Comparison of ENCODE assay signal across 19 cellular contexts in the genomic region with DNA sequence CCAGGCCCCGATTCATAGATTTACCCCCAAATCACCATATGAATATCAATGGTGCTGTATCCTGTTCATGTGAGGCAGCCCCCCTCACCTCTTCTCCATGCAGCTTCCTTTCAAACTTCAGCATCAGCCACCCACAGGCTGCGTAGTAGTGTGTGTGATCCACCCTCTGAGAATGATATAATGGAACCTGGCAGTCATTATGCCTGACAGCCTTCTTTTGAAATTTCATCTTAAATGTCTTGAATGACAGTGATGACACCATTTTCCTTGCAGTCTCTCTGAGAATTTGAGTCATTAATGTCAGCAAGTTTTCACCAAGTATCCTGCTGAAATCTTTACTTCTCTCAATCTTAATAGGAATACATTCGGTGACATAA. TPM values are rescaled to one million over a fixed set of nuclear protein-coding genes. Genes with fewer than 3 reads are reported as not detected.
DNase-seq lines count a peak whose midpoint lies in the region; TF ChIP-seq lines count a peak whose summit lies in the region.
"Had no signal": no experiment of that assay in that cellular context is flagged by ENCODE, and none has a peak within 500 bp of the region (broad histone marks: within the 10 kb centered on the region; RNA-seq: fewer than 3 reads in every experiment).

No MANE protein-coding gene starts in this region.

- no peak overlapping the region for H3K27ac Mint-ChIP-seq in glutamatergic neuron (ENCODE audit: unreplicated experiment)

- DNase-seq in activated T-cell treated with anti-CD3 and anti-CD28 coated beads for 48 hours (ENCODE audit: low read depth) (peak; percentile 8), activated T-cell treated with anti-CD3 and anti-CD28 coated beads for 4 hours (no peak), caudate nucleus (lab: John Stamatoyannopoulos, UW) (peak in 35 of 61 donors; percentile 2 to 87 (median 28)), SHP77 treated with DMSO at 0.1 percent for 48 hours (lab: John Stamatoyannopoulos, UW) (no peak), glutamatergic neuron (no peak), DMS79 treated with DMSO at 0.1 percent for 48 hours (lab: John Stamatoyannopoulos, UW) (no peak)
- DNase-seq in stimulated activated CD8-positive, alpha-beta memory T cell treated with anti-CD3 and anti-CD28 coated beads, Interleukin-4, amount 100 ng/mL, for 48 hours, result peak; percentile 41
- DNase-seq: CD8-positive, alpha-beta memory T cell; DND-41; GDM1; NCI-H1048; NCI-H146; NCI-H2081; NCI-H510A treated with DMSO at 0.1 percent for 48 hours had no signal

- peak overlapping the region; percentile 13; the same call in 1 of the 2 replicates for H3K4me3 ChIP-seq in HUES48 (ENCODE audit: low read depth, low read length)
- H3K4me3 ChIP-seq: A549; BLaER1 treated with 17β-estradiol and CSF1 and Interleukin-3, amounts not matched to agents 10 nM and 100 nM had no signal

- H3K9me3 Mint-ChIP-seq in glutamatergic neuron (ENCODE audit: unreplicated experiment), result no peaks in the 10 kb centered on the region
- H3K9me3 Mint-ChIP-seq: CD8-positive, alpha-beta memory T cell had no signal

- H3K27ac ChIP-seq in HUES48 (ENCODE audit: low read depth, low read length), result peak overlapping the region; percentile 62
- no peak overlapping the region for H3K27ac ChIP-seq in caudate nucleus (ENCODE audit: low read depth, low read length)
- H3K27ac ChIP-seq: A549; BLaER1 treated with 17β-estradiol and CSF1 and Interleukin-3, amounts not matched to agents 10 nM and 100 nM had no signal

- peaks cover 44% of the 10 kb centered on the region for H3K4me1 ChIP-seq in HUES48 (ENCODE audit: control insufficient read depth, insufficient read depth, low read length)
- H3K4me1 ChIP-seq: A549; BLaER1 treated with 17β-estradiol and CSF1 and Interleukin-3, amounts not matched to agents 10 nM and 100 nM had no signal

- no peaks in the 10 kb centered on the region for H3K27me3 Mint-ChIP-seq in glutamatergic neuron (ENCODE audit: unreplicated experiment)

- H3K36me3 Mint-ChIP-seq in glutamatergic neuron (ENCODE audit: unreplicated experiment), result no peaks in the 10 kb centered on the region
- H3K36me3 Mint-ChIP-seq: CD8-positive, alpha-beta memory T cell had no signal

- H3K27me3 ChIP-seq in HUES48 (ENCODE audit: control insufficient read depth, insufficient read depth, low read length), result no peaks in the 10 kb centered on the region
- H3K27me3 ChIP-seq: BLaER1 treated with 17β-estradiol and CSF1 and Interleukin-3, amounts not matched to agents 10 nM and 100 nM had no signal

- H3K9ac ChIP-seq in HUES48 (ENCODE audit: low read depth, low read length), result no peak overlapping the region
- H3K9ac ChIP-seq: BLaER1 treated with 17β-estradiol and CSF1 and Interleukin-3, amounts not matched to agents 10 nM and 100 nM had no signal

- H3K36me3 ChIP-seq in HUES48 (ENCODE audit: control insufficient read depth, insufficient read depth, low read length), result no peaks in the 10 kb centered on the region
- H3K36me3 ChIP-seq: BLaER1 treated with 17β-estradiol and CSF1 and Interleukin-3, amounts not matched to agents 10 nM and 100 nM had no signal

- no peaks in the 10 kb centered on the region for H3K9me3 ChIP-seq in HUES48 (ENCODE audit: control insufficient read depth, insufficient read depth, low read length)
- H3K9me3 ChIP-seq: A549; BLaER1 treated with 17β-estradiol and CSF1 and Interleukin-3, amounts not matched to agents 10 nM and 100 nM had no signal

- no peak overlapping the region for H3K4me3 Mint-ChIP-seq in glutamatergic neuron (ENCODE audit: unreplicated experiment)
- H3K4me3 Mint-ChIP-seq: CD8-positive, alpha-beta memory T cell had no signal

- no peak for TF ChIP-seq CTCF in glutamatergic neuron (IDR thresholded peaks at IDR 0.05; ENCODE audit: partially characterized antibody, unreplicated experiment)

- H3K4me1 Mint-ChIP-seq in glutamatergic neuron (ENCODE audit: low read depth, unreplicated experiment), result no peaks in the 10 kb centered on the region
- H3K4me1 Mint-ChIP-seq: CD8-positive, alpha-beta memory T cell had no signal

RNA-seq across cellular contexts. Expression of gene CLRN1, which starts 3.5 kb away (rescaled TPM):
- total RNA-seq in glutamatergic neuron (ENCODE audit: unreplicated experiment), result not detected
- total RNA-seq: CD8-positive, alpha-beta memory T cell; H4; MCF 10A had no signal

Comparison
In these comparisons a context has a peak if more than half of its experiments do, and no peak if none do; other contexts are left out.
1. DNase-seq: peak in activated T-cell treated with anti-CD3 and anti-CD28 coated beads for 48 hours (single experiment), caudate nucleus (35 of 61) and stimulated activated CD8-positive, alpha-beta memory T cell treated with anti-CD3 and anti-CD28 coated beads, Interleukin-4, amount 100 ng/mL, for 48 hours (single experiment); none in activated T-cell treated with anti-CD3 and anti-CD28 coated beads for 4 hours (single experiment), SHP77 treated with DMSO at 0.1 percent for 48 hours (single experiment), glutamatergic neuron (single experiment) and DMS79 treated with DMSO at 0.1 percent for 48 hours (single experiment).